8 cellular contexts compared by ENCODE assay signal in the genomic region with DNA sequence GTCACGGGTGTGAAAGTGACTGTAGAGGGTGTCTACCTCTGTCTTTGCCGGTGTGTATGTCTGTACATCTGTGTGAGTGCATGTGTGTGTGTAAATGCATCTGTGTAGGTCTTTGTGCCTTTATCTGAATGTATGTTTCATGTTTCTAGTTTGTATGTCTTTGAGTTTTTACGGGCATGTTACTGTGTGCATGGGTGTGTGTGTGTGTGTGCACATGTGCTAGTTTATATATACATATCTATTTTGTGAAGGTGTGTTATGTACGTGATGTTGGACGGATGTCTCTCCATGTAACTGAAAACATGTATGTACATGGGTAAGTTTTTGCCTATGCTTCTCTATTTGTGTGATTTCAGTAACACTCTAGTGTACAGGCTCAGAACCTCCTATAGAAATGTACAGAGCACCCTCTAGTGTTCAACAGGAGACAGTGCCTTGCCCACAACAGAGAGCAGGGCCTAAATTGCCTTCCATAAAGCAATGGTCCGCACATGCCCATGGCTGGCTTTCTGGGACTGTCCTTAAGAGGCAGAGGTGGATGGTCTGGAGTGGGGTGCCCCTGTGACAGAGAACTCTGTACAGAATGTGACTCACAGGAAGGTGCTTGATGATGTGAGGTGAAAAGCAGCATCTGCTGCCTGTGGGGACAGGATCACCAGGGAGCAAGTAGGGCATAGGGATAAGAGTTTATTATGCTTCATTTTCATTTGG.
DNase-seq lines count a peak whose midpoint lies in the region; ATAC-seq and TF ChIP-seq lines count a peak whose summit lies in the region.

No MANE protein-coding gene starts in this region.

- POLR2A ChIA-PET in activated CD4-positive, alpha-beta T cell treated with anti-CD3 and anti-CD28 coated beads for 36 hours (lab: Charles Lee): no interaction called here

- no peaks in the 10 kb centered on the region for H3K36me3 Mint-ChIP-seq in activated CD4-positive, alpha-beta T cell treated with anti-CD3 and anti-CD28 coated beads for 36 hours (ENCODE audit: low read depth)

- H3K4me3 Mint-ChIP-seq in activated CD4-positive, alpha-beta T cell treated with anti-CD3 and anti-CD28 coated beads for 36 hours: no peak overlapping the region

- no peak for TF ChIP-seq EP300 in sigmoid colon (IDR thresholded peaks at IDR 0.05)

- CTCF ChIA-PET in activated CD4-positive, alpha-beta T cell treated with anti-CD3 and anti-CD28 coated beads for 36 hours (lab: Charles Lee): interaction anchor here (1.0 kb wide), 1 partner anchor 318 kb away, joined by 3 read pairs; no protein-coding TSS in a partner anchor

- TF ChIP-seq CTCF in HL-60 (IDR thresholded peaks at IDR 0.05; ENCODE audit: insufficient read depth, low read length): peak; percentile 96
- TF ChIP-seq CTCF in adrenal gland (IDR thresholded peaks at IDR 0.05): peak; percentile 74 to 87 (median 82)
- peak; percentile 69 to 95 for TF ChIP-seq CTCF in right atrium auricular region (IDR thresholded peaks at IDR 0.05)
- TF ChIP-seq CTCF in sigmoid colon (IDR thresholded peaks at IDR 0.05): peak in 3 of 4 experiments; percentile 62 to 83 (median 74)

- H3K9me3 Mint-ChIP-seq in activated CD4-positive, alpha-beta T cell treated with anti-CD3 and anti-CD28 coated beads for 36 hours (ENCODE audit: low read depth): no peaks in the 10 kb centered on the region

- H3K27me3 Mint-ChIP-seq in activated CD4-positive, alpha-beta T cell treated with anti-CD3 and anti-CD28 coated beads for 36 hours: peaks cover 14% of the 10 kb centered on the region

- intact Hi-C loops in activated CD4-positive, alpha-beta T cell treated with anti-CD3 and anti-CD28 coated beads for 36 hours (cut with DNase I, micrococcal nuclease): loop anchor here (2.0 to 5.0 kb wide), 8 partner anchors 244 to 1192 kb away; a partner anchor contains a TSS
- intact Hi-C loops in adrenal gland (cut with DNase I) (loop anchor here in 1 of 2 donors (10.0 kb wide), 1 partner anchor 592 kb away; no protein-coding TSS in a partner anchor), sigmoid colon (cut with DNase I) (loop anchor here (5.0 kb wide), 2 partner anchors 604 to 714 kb away; no protein-coding TSS in a partner anchor)

- no peaks in the 10 kb centered on the region for H3K4me1 Mint-ChIP-seq in activated CD4-positive, alpha-beta T cell treated with anti-CD3 and anti-CD28 coated beads for 36 hours

- peak; percentile 43 for DNase-seq in activated CD4-positive, alpha-beta T cell treated with anti-CD3 and anti-CD28 coated beads for 36 hours
- no peak for DNase-seq in activated CD4-positive, alpha-beta T cell treated with anti-CD3 and anti-CD28 coated beads for 4 hours
- DNase-seq in HL-60 (ENCODE audit: low read depth in 1 of 2, low spot score in 1 of 2): peak; percentile 5 to 41
- peak; percentile 49 for DNase-seq in NCI-H82 treated with DMSO at 0.1 percent for 48 hours (lab: John Stamatoyannopoulos, UW; ENCODE audit: unreplicated experiment)
- peak; percentile 32 to 71 (median 48) for DNase-seq in adrenal gland
- DNase-seq in right atrium auricular region (ENCODE audit: low spot score): no peak
- no peak for DNase-seq in sigmoid colon

- H3K4me3 ChIP-seq in HL-60 (replicated peaks; ENCODE audit: insufficient read depth, low read length) (no peak overlapping the region), adrenal gland (no peak overlapping the region), right atrium auricular region (no peak overlapping the region), sigmoid colon (no peak overlapping the region)

- no peaks in the 10 kb centered on the region for H3K36me3 ChIP-seq in adrenal gland (replicated peaks in 1 of 2)
- no peaks in the 10 kb centered on the region for H3K36me3 ChIP-seq in right atrium auricular region
- H3K36me3 ChIP-seq in sigmoid colon: no peaks in the 10 kb centered on the region

- H3K9me3 ChIP-seq in adrenal gland (replicated peaks in 1 of 3): no peaks in the 10 kb centered on the region
- H3K9me3 ChIP-seq in right atrium auricular region: no peaks in the 10 kb centered on the region
- no peaks in the 10 kb centered on the region for H3K9me3 ChIP-seq in sigmoid colon

- no peak overlapping the region for H3K27ac Mint-ChIP-seq in activated CD4-positive, alpha-beta T cell treated with anti-CD3 and anti-CD28 coated beads for 36 hours

- no peak for TF ChIP-seq POLR2A in adrenal gland (IDR thresholded peaks at IDR 0.05)
- TF ChIP-seq POLR2A in sigmoid colon (IDR thresholded peaks at IDR 0.05): no peak

- ATAC-seq in activated CD4-positive, alpha-beta T cell treated with anti-CD3 and anti-CD28 coated beads for 36 hours: peak; percentile 94
- ATAC-seq in GM21526 (IDR thresholded peaks at IDR 0.05; ENCODE audit: low FRiP score, unreplicated experiment): peak; percentile 100

- H3K27me3 ChIP-seq in HL-60 (ENCODE audit: insufficient read depth, poor library complexity, severe bottlenecking) (no peaks in the 10 kb centered on the region), adrenal gland (no peaks in the 10 kb centered on the region), right atrium auricular region (no peaks in the 10 kb centered on the region), sigmoid colon (no peaks in the 10 kb centered on the region)

- WGBS in adrenal gland, 4 donors: 46 to 53% (median 48%) methylated on average over 6 of the region's 6 CpGs
- WGBS in sigmoid colon, 2 donors: 49 to 56% methylated on average over 6 of the region's 6 CpGs

- H3K4me1 ChIP-seq in adrenal gland (replicated peaks in 1 of 2) (no peaks in the 10 kb centered on the region), right atrium auricular region (peaks cover 0 to 11% of the 10 kb centered on the region in 2 donors), sigmoid colon (no peaks in the 10 kb centered on the region)

- H3K27ac ChIP-seq in HL-60 (replicated peaks) (no peak overlapping the region), adrenal gland (no peak overlapping the region), right atrium auricular region (peak overlapping the region in 1 of 2 donors; percentile 33), sigmoid colon (no peak overlapping the region)

Comparison
In these comparisons a context has a peak if more than half of its experiments do, and no peak if none do; other contexts are left out.
1. DNase-seq: peak in activated CD4-positive, alpha-beta T cell treated with anti-CD3 and anti-CD28 coated beads for 36 hours (single experiment), HL-60 (2 of 2), NCI-H82 treated with DMSO at 0.1 percent for 48 hours (single experiment) and adrenal gland (7 of 7); none in activated CD4-positive, alpha-beta T cell treated with anti-CD3 and anti-CD28 coated beads for 4 hours (0 of 2), right atrium auricular region (single experiment) and sigmoid colon (single experiment).
2. Peak in every context shown above with its lines, with median percentiles within 50 percentile points of each other: CTCF ChIP-seq.